ENCODE assay signal across 8 cellular contexts in genomic region chr22:35540600-35541253, GRCh38. TPM values are rescaled to one million over a fixed set of nuclear protein-coding genes. Genes with fewer than 3 reads are reported as not detected.
DNase-seq lines count a peak whose midpoint lies in the region; ATAC-seq, FAIRE-seq and TF ChIP-seq lines count a peak whose summit lies in the region.

Gene RASD2 (plus strand): TSS chr22:35540831. CDS start chr22:35546810, 5,979 bp downstream.

- in situ Hi-C loops in astrocyte of the spinal cord (cut with HindIII; ENCODE audit: low sequenced_read_pairs), result no loop called here

- H3K9ac ChIP-seq in kidney (ENCODE audit: low read length in 2 of 2), result peak within 1 kb of the TSS; percentile 19 to 32

- H3K27ac ChIP-seq in RWPE1, result peak within 1 kb of the TSS; percentile 11; the same call in 1 of the 2 replicates
- no peak within 1 kb of the TSS for H3K27ac ChIP-seq in kidney (ENCODE audit: low read depth in 2 of 2, low read length in 2 of 2)

- peak; percentile 21 for ATAC-seq in GM19455 (IDR thresholded peaks at IDR 0.05; ENCODE audit: unreplicated experiment)

- H3K4me3 ChIP-seq in astrocyte of the spinal cord (ENCODE audit: low read depth, low read length) (peak within 1 kb of the TSS; percentile 32), kidney (ENCODE audit: low read length in 2 of 2) (peak within 1 kb of the TSS; percentile 52 to 62)

- intact Hi-C loops in kidney (cut with DNase I), result no loop called here

- no peaks in the 10 kb centered on the region for H3K9me3 ChIP-seq in kidney (ENCODE audit: control insufficient read depth in 1 of 2, low read length in 2 of 2)

- no peaks in the 10 kb centered on the region for H3K36me3 ChIP-seq in kidney (ENCODE audit: control insufficient read depth in 1 of 2, insufficient read depth in 2 of 2, low read length in 2 of 2)

- peaks cover 0 to 5% of the 10 kb centered on the region in 2 donors for H3K4me1 ChIP-seq in kidney (ENCODE audit: control insufficient read depth in 1 of 2, insufficient read depth in 1 of 2, low read depth in 1 of 2, low read length in 2 of 2)

- POLR2A ChIA-PET in RWPE1 (lab: Yijun Ruan, JAX; ENCODE audit: low non-redundant PET), result no interaction called here

- FAIRE-seq in kidney (lab: Jason Lieb, UNC), result no peak

- DNase-seq in AG08396 (ENCODE audit: low spot score), result peak; percentile 48
- DNase-seq in RWPE1 (ENCODE audit: low spot score), result peak; percentile 8
- no peak for DNase-seq in astrocyte of the spinal cord (ENCODE audit: low read depth, low spot score)
- no peak for DNase-seq in kidney
- DNase-seq in stimulated activated CD4-positive, alpha-beta T cell treated with anti-CD3 and anti-CD28 coated beads, Interleukin-1b, Interleukin-23, amount 100 ng/mL, for 4 hours (ENCODE audit: low read depth in 2 of 2), result peak; percentile 8 to 46
- DNase-seq in SK-N-DZ (ENCODE audit: low spot score), result no peak
- DNase-seq in NK-92 (lab: John Stamatoyannopoulos, UW; ENCODE audit: unreplicated experiment), result no peak

- TF ChIP-seq CTCF in RWPE1 (conservative IDR thresholded peaks at IDR 0.05; ENCODE audit: low read depth) (no peak), astrocyte of the spinal cord (IDR thresholded peaks at IDR 0.05; ENCODE audit: low read depth, low read length) (no peak), kidney (IDR thresholded peaks at IDR 0.05; ENCODE audit: borderline replicate concordance, extremely low read depth, insufficient read depth) (no peak)

- CTCF ChIA-PET in RWPE1 (lab: Yijun Ruan, JAX), result interaction anchor here (0.7 kb wide), 1 partner anchor 9 kb away, joined by 3 read pairs; no protein-coding TSS in a partner anchor

RNA-seq across cellular contexts. Expression of gene RASD2, which starts in this region (rescaled TPM):
- 3.4 TPM for total RNA-seq in kidney
- polyA plus RNA-seq in kidney (ENCODE audit: insufficient read depth, low read depth, low replicate concordance), result 1.1 TPM
- not detected in 2 replicates for polyA plus RNA-seq in SK-N-DZ (2014; cell fraction: cytosol; rRNA removed)
- polyA plus RNA-seq in SK-N-DZ (2014; cell fraction: nucleus; rRNA removed), result not detected in 2 replicates

Comparison
In these comparisons a context has a peak if more than half of its experiments do, and no peak if none do; other contexts are left out.
1. DNase-seq: peak in AG08396 (single experiment), RWPE1 (single experiment) and stimulated activated CD4-positive, alpha-beta T cell treated with anti-CD3 and anti-CD28 coated beads, Interleukin-1b, Interleukin-23, amount 100 ng/mL, for 4 hours (2 of 2); none in astrocyte of the spinal cord (single experiment), kidney (single experiment), SK-N-DZ (single experiment) and NK-92 (single experiment).